ENCODE assay signal across 1 cellular context in the genomic region with DNA sequence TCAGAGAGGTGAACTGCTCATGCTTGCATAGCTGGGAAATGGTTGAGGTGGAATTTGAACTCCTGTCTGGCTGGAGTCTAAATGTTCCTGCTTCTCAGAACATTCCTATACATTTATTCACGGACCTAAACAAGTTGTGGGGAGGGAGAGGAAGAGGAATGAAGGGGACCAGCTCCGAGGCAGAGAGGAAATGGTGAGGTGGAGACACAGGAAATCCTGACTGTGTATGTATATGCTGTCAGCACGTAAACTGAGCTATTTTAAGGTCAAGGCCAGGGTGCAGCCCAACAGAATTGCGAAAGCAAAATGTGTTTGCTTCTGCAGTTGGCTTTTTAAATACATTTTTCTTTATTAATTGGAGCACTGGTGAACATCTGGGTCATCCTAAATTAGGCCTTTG.
TF ChIP-seq lines count a peak whose summit lies in the region.

No MANE protein-coding gene starts in this region.

TF ChIP-seq in HCT116, 20 proteins besides CTCF, POLR2A, EP300 and RAD21:
- no peak for TF ChIP-seq SIN3A (IDR thresholded peaks at IDR 0.05; ENCODE audit: low read depth)
- peak; percentile 69 for TF ChIP-seq CEBPB (IDR thresholded peaks at IDR 0.05; ENCODE audit: low read depth)
- TF ChIP-seq TCF7L2 (IDR thresholded peaks at IDR 0.05; ENCODE audit: borderline replicate concordance, extremely low read depth, insufficient read depth, insufficient read length) = peak; percentile 29
- TF ChIP-seq SP1 (IDR thresholded peaks at IDR 0.05; ENCODE audit: low read depth) = peak; percentile 16; the same call in 1 of the 2 replicates
- TF ChIP-seq ZFX (IDR thresholded peaks at IDR 0.05) = no peak
